Comparison of ENCODE assay signal across 1 cellular context in genomic region chr10:120503695-120504094, GRCh38.
TF ChIP-seq lines count a peak whose summit lies in the region.

No MANE protein-coding gene starts in this region.

TF ChIP-seq in GM12878, 131 proteins besides CTCF, POLR2A, EP300 and RAD21 (continued from another document):
- TF ChIP-seq SRF (IDR thresholded peaks at IDR 0.05; ENCODE audit: low read depth in 2 of 2, low read length in 2 of 2) (no peak), ZBTB40 (IDR thresholded peaks at IDR 0.05; ENCODE audit: borderline replicate concordance) (no peak), ZNF687 (IDR thresholded peaks at IDR 0.05) (no peak), PBX3 (IDR thresholded peaks at IDR 0.05; ENCODE audit: insufficient replicate concordance, low read depth, low read length) (no peak), MEF2B (IDR thresholded peaks at IDR 0.05; ENCODE audit: partially characterized antibody, poor library complexity, severe bottlenecking) (no peak), PAX5 (IDR thresholded peaks at IDR 0.05; ENCODE audit: borderline replicate concordance, low read depth, low read length) (no peak), ZNF24 (IDR thresholded peaks at IDR 0.05) (no peak), ATF7 (IDR thresholded peaks at IDR 0.05; ENCODE audit: low read depth) (no peak)
